1 cellular context compared by ENCODE assay signal in the genomic region with DNA sequence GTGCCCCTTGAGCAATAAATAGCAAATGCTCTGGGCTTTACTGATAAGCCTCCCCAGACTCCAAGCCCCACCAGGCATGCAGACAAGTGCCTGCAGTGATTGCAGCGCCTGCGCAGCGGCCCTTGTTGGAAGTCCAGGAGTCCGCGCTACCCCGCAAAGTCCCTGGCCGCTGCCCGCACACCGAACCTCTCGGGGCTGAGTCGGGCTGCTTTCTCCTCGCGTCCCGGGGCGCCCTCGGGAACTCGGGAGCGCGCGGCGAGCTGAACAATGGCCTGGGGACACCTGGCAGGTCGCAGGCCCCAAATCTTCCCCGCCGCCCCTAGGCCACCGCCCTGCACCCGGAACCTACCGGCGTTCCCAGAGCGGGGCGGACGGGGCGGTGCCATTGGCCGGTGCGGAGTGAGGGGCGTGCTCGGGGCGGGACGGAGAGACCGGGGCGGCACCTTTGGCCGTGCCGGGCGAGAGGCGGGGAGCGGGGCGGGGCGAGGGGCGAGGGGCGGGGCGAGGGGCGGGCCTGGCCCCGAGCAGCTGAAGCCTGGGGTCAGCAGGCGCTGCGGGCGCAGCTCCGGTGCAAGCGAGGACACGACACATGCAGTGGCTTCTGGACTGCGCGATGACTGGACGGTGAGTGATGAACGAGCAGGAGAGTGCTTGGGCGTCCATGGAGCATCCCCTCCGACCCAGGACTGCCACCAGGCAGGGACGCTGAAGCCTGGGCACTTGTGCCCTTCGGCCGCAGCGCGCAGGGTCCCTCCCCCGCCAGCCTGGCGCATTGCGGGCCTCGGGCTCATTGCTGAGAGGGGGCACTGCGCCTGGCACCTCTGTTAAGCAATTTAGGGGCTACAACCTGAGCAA.
TF ChIP-seq lines count a peak whose summit lies in the region.

TSS of gene RASSF4 (plus strand) at position 560 of the 855 bp plus-strand sequence. CDS start 10,401 bp downstream, outside the sequence.

TF ChIP-seq in GM12878, 131 proteins besides CTCF, POLR2A, EP300 and RAD21 (continued from another document and continues in another):
- TF ChIP-seq, protein P1, sequence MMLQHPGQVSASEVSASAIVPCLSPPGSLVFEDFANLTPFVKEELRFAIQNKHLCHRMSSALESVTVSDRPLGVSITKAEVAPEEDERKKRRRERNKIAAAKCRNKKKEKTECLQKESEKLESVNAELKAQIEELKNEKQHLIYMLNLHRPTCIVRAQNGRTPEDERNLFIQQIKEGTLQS (IDR thresholded peaks at IDR 0.05; ENCODE audit: borderline replicate concordance, extremely low read depth, low read depth, low read length): no peak
- TF ChIP-seq, protein P2, sequence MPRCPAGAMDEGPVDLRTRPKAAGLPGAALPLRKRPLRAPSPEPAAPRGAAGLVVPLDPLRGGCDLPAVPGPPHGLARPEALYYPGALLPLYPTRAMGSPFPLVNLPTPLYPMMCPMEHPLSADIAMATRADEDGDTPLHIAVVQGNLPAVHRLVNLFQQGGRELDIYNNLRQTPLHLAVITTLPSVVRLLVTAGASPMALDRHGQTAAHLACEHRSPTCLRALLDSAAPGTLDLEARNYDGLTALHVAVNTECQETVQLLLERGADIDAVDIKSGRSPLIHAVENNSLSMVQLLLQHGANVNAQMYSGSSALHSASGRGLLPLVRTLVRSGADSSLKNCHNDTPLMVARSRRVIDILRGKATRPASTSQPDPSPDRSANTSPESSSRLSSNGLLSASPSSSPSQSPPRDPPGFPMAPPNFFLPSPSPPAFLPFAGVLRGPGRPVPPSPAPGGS (IDR thresholded peaks at IDR 0.05; ENCODE audit: borderline replicate concordance, insufficient read depth, low read depth, low read length, poor library complexity, severe bottlenecking): no peak
- TF ChIP-seq PML (IDR thresholded peaks at IDR 0.05; ENCODE audit: low read length) (peak; percentile 79; the same call in 1 of the 2 replicates), ZBTB4 (CRISPR knock-in tag; IDR thresholded peaks at IDR 0.05) (no peak), SIN3A (IDR thresholded peaks at IDR 0.05; ENCODE audit: low read depth, low read length) (peak; percentile 75; the same call in 1 of the 2 replicates), BMI1 (IDR thresholded peaks at IDR 0.05; ENCODE audit: borderline replicate concordance) (no peak), MEF2B (IDR thresholded peaks at IDR 0.05; ENCODE audit: partially characterized antibody, poor library complexity, severe bottlenecking) (no peak), PAX8 (IDR thresholded peaks at IDR 0.05) (no peak), ELK1 (IDR thresholded peaks at IDR 0.05; ENCODE audit: low read depth, low read length) (no peak), NR2F1 (conservative IDR thresholded peaks at IDR 0.05) (peak; percentile 70), EED (IDR thresholded peaks at IDR 0.05; ENCODE audit: low read depth) (no peak), SKIL (IDR thresholded peaks at IDR 0.05; ENCODE audit: low read depth, poor library complexity, severe bottlenecking) (no peak), ZBED1 (IDR thresholded peaks at IDR 0.05; ENCODE audit: borderline replicate concordance) (no peak), KDM1A (IDR thresholded peaks at IDR 0.05; ENCODE audit: borderline replicate concordance) (no peak), YY1 (IDR thresholded peaks at IDR 0.05; ENCODE audit: low read depth, low read length) (peak; percentile 49; the same call in 1 of the 2 replicates), ZSCAN29 (IDR thresholded peaks at IDR 0.05) (no peak), RFX5 (IDR thresholded peaks at IDR 0.05; ENCODE audit: low read depth, low read length) (no peak), CREM (IDR thresholded peaks at IDR 0.05; ENCODE audit: low read depth) (no peak), HDAC6 (IDR thresholded peaks at IDR 0.05; ENCODE audit: unreplicated experiment) (no peak), NR2C1 (IDR thresholded peaks at IDR 0.05) (no peak), BHLHE40 (IDR thresholded peaks at IDR 0.05; ENCODE audit: borderline replicate concordance in 1 of 2, low read depth in 2 of 2, low read length in 1 of 2) (no peak), MYB (IDR thresholded peaks at IDR 0.05; ENCODE audit: borderline replicate concordance, low read depth, low read length) (no peak), TCF7 (IDR thresholded peaks at IDR 0.05; ENCODE audit: borderline replicate concordance) (no peak), PAX5 (IDR thresholded peaks at IDR 0.05; ENCODE audit: borderline replicate concordance, low read depth, low read length) (no peak), HCFC1 (IDR thresholded peaks at IDR 0.05; ENCODE audit: low read length) (0 out of 2 replicates have a peak, but pooled peaks have one; percentile 1), TCF3 (IDR thresholded peaks at IDR 0.05; ENCODE audit: borderline replicate concordance, insufficient read depth, low read depth, low read length) (no peak), CHD1 (IDR thresholded peaks at IDR 0.05; ENCODE audit: low read depth, low read length) (no peak), GATAD2B (conservative IDR thresholded peaks at IDR 0.05; ENCODE audit: low read depth) (peak; percentile 55; the same call in 1 of the 2 replicates), CUX1 (IDR thresholded peaks at IDR 0.05; ENCODE audit: insufficient replicate concordance, low read depth, low read length) (no peak), RB1 (IDR thresholded peaks at IDR 0.05; ENCODE audit: borderline replicate concordance) (peak; percentile 67; the same call in 1 of the 2 replicates)
- TF ChIP-seq, protein P3, sequence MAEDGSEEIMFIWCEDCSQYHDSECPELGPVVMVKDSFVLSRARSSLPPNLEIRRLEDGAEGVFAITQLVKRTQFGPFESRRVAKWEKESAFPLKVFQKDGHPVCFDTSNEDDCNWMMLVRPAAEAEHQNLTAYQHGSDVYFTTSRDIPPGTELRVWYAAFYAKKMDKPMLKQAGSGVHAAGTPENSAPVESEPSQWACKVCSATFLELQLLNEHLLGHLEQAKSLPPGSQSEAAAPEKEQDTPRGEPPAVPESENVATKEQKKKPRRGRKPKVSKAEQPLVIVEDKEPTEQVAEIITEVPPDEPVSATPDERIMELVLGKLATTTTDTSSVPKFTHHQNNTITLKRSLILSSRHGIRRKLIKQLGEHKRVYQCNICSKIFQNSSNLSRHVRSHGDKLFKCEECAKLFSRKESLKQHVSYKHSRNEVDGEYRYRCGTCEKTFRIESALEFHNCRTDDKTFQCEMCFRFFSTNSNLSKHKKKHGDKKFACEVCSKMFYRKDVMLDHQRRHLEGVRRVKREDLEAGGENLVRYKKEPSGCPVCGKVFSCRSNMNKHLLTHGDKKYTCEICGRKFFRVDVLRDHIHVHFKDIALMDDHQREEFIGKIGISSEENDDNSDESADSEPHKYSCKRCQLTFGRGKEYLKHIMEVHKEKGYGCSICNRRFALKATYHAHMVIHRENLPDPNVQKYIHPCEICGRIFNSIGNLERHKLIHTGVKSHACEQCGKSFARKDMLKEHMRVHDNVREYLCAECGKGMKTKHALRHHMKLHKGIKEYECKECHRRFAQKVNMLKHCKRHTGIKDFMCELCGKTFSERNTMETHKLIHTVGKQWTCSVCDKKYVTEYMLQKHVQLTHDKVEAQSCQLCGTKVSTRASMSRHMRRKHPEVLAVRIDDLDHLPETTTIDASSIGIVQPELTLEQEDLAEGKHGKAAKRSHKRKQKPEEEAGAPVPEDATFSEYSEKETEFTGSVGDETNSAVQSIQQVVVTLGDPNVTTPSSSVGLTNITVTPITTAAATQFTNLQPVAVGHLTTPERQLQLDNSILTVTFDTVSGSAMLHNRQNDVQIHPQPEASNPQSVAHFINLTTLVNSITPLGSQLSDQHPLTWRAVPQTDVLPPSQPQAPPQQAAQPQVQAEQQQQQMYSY (CRISPR knock-in tag; IDR thresholded peaks at IDR 0.05): no peak
